Comparison of ENCODE assay signal across 8 cellular contexts in the genomic region with DNA sequence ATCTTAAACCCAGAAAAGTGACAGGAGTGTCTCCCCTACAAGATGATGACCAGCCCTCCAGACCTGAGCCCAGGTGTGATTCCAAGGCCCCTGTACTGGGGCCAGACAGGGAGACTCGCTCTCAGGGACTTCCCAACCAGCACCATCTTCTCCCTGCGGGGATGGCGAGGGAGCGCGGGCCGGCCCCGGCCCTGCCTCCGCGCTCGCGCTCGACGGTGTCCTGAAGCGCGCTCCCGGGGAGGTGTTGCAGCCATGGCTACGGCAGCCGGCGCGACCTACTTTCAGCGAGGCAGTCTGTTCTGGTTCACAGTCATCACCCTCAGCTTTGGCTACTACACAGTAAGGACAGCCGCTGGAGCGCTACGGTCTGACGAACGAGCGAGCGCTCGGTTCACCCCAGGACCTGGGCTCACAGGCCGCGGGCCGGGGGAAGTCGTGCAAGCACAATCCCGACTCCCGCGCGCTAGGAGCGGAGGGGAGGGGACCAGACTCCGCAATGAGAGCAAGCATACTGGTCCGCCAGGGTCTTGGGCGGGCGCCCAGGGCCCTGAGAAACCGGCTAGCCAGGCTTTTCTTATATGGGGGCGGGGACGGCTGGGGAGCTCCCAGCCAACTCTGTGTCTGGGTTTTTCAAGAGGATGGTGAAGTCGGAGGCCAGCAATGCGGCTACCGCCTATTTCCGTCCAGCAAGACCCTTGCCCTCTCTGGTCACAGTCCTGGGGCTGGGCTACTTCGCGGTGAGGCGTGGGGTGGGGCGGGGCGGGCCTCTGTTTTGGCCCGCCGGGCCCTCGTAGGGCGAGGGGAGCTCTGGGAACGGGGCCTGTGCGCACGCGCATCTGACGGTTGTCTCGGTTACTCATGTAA. TPM values are rescaled to one million over a fixed set of nuclear protein-coding genes. Genes with fewer than 3 reads are reported as not detected.
DNase-seq lines count a peak whose midpoint lies in the region; ATAC-seq and TF ChIP-seq lines count a peak whose summit lies in the region.

A gene with protein sequence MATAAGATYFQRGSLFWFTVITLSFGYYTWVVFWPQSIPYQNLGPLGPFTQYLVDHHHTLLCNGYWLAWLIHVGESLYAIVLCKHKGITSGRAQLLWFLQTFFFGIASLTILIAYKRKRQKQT (plus strand): TSS at position 218 of the 864 bp plus-strand sequence. CDS start 35 bp downstream, at position 253.

- DNase-seq in DMS153 treated with DMSO at 0.1 percent for 48 hours (lab: John Stamatoyannopoulos, UW; ENCODE audit: unreplicated experiment) = peak; percentile 75
- peak; percentile 79 to 96 (median 93) for DNase-seq in Peyer's patch
- DNase-seq in activated T-cell treated with anti-CD3 and anti-CD28 coated beads, Interleukin-2, amount 50 U/mL, for 48 hours = peak; percentile 89 to 91
- DNase-seq in esophagus muscularis mucosa (ENCODE audit: extremely low spot score) = peak; percentile 96
- peak; percentile 93 for DNase-seq in myocyte (ENCODE audit: low read depth)
- peak; percentile 81 to 84 for DNase-seq in stimulated activated CD8-positive, alpha-beta memory T cell treated with anti-CD3 and anti-CD28 coated beads, Interleukin-7, amount 100 ng/mL, for 4 hours (ENCODE audit: low read depth in 2 of 2)

- H3K36me3 Mint-ChIP-seq in IgD-negative memory B cell = peaks cover 3% of the 10 kb centered on the region

- no peaks in the 10 kb centered on the region for H3K9me3 Mint-ChIP-seq in IgD-negative memory B cell

- WGBS in esophagus muscularis mucosa = 1% methylated on average over 15 of the region's 64 CpGs

- peaks cover 0 to 4% (median 0%) of the 10 kb centered on the region in 3 donors for H3K36me3 ChIP-seq in Peyer's patch
- peaks cover 2 to 21% (median 8%) of the 10 kb centered on the region in 4 donors for H3K36me3 ChIP-seq in esophagus muscularis mucosa

- no peaks in the 10 kb centered on the region for H3K27me3 ChIP-seq in Peyer's patch
- H3K27me3 ChIP-seq in esophagus muscularis mucosa = no peaks in the 10 kb centered on the region

- H3K27me3 Mint-ChIP-seq in IgD-negative memory B cell = peaks cover 2% of the 10 kb centered on the region

- peak within 1 kb of the TSS; percentile 86 to 98 (median 97) for H3K4me3 Mint-ChIP-seq in IgD-negative memory B cell

- peak within 1 kb of the TSS; percentile 69 to 87 (median 80) for H3K4me3 ChIP-seq in Peyer's patch
- H3K4me3 ChIP-seq in esophagus muscularis mucosa = peak within 1 kb of the TSS; percentile 86 to 90 (median 88)

- peaks cover 0 to 16% (median 7%) of the 10 kb centered on the region in 4 donors for H3K4me1 ChIP-seq in Peyer's patch
- peaks cover 14 to 25% (median 20%) of the 10 kb centered on the region in 4 donors for H3K4me1 ChIP-seq in esophagus muscularis mucosa

- no peak for TF ChIP-seq EP300 in esophagus muscularis mucosa (IDR thresholded peaks at IDR 0.05)

- peak within 1 kb of the TSS; percentile 33 to 97 (median 96) for H3K27ac Mint-ChIP-seq in IgD-negative memory B cell

- peaks cover 9 to 14% (median 14%) of the 10 kb centered on the region in 3 donors for H3K4me1 Mint-ChIP-seq in IgD-negative memory B cell

- H3K9me3 ChIP-seq in Peyer's patch (no peaks in the 10 kb centered on the region), esophagus muscularis mucosa (no peaks in the 10 kb centered on the region)

- intact Hi-C loops in esophagus muscularis mucosa (cut with DNase I) = no loop called here

- peak; percentile 82 for ATAC-seq in GM21576 (IDR thresholded peaks at IDR 0.05; ENCODE audit: unreplicated experiment)

- peak in 1 of 6 experiments; percentile 14 for TF ChIP-seq CTCF in Peyer's patch (IDR thresholded peaks at IDR 0.05)
- TF ChIP-seq CTCF in esophagus muscularis mucosa (IDR thresholded peaks at IDR 0.05) = no peak

- peak within 1 kb of the TSS; percentile 89 to 97 (median 93) for H3K27ac ChIP-seq in Peyer's patch
- H3K27ac ChIP-seq in esophagus muscularis mucosa (replicated peaks in 1 of 4) = peak within 1 kb of the TSS; percentile 96 to 98 (median 97)

- TF ChIP-seq POLR2A in Peyer's patch (IDR thresholded peaks at IDR 0.05) (peak; percentile 26 to 44), esophagus muscularis mucosa (IDR thresholded peaks at IDR 0.05; ENCODE audit: low read depth) (no peak)

RNA-seq across cellular contexts. Expression of the gene that starts here (rescaled TPM):
- 29.4 TPM for polyA plus RNA-seq in IgD-negative memory B cell
- 10 to 100 TPM in 3 of 4 donors, 1 to 10 TPM in 1; 7.4 to 31.5 (median 20.3) TPM for total RNA-seq in Peyer's patch
- 10 to 100 TPM in 2 of 4 donors, 1 to 10 TPM in 2; 7.1 to 14.9 (median 9.4) TPM for total RNA-seq in esophagus muscularis mucosa
- total RNA-seq in myocyte = 7.4 and 11.2 TPM in 2 replicates
- 12.6 TPM for polyA plus RNA-seq in myocyte (2012)

Comparison
In these comparisons a context has a peak if more than half of its experiments do, and no peak if none do; other contexts are left out.
1. Peak in every context shown above with its lines: DNase-seq, ATAC-seq, H3K4me3 ChIP-seq and H3K27ac ChIP-seq.